8 cellular contexts compared by ENCODE assay signal in genomic region chr19:43798546-43799409, GRCh38. TPM values are rescaled to one million over a fixed set of nuclear protein-coding genes. Genes with fewer than 3 reads are reported as not detected.
DNase-seq lines count a peak whose midpoint lies in the region; ATAC-seq and TF ChIP-seq lines count a peak whose summit lies in the region.

No MANE protein-coding gene starts in this region.

- intact Hi-C loops in CD14-positive monocyte (cut with micrococcal nuclease) = no loop called here
- intact Hi-C loops in activated CD4-positive, alpha-beta memory T cell treated with anti-CD3 and anti-CD28 coated beads for 36 hours (cut with micrococcal nuclease) = no loop called here

- H3K4me3 Mint-ChIP-seq in CD14-positive monocyte = peak overlapping the region; percentile 85 to 89
- H3K4me3 Mint-ChIP-seq in activated CD4-positive, alpha-beta memory T cell treated with anti-CD3 and anti-CD28 coated beads for 36 hours = peak overlapping the region; percentile 67
- peak overlapping the region; percentile 86 to 93 for H3K4me3 Mint-ChIP-seq in stimulated activated naive B cell treated with anti-CD40 and anti-IgM and Interleukin-4, amounts not matched to agents 10 μg/mL and 1 μg/mL and 100 μg/mL, for 72 hours

- CTCF ChIA-PET in activated CD4-positive, alpha-beta memory T cell treated with anti-CD3 and anti-CD28 coated beads for 36 hours (lab: Charles Lee) = interaction anchor here (0.6 kb wide), 1 partner anchor 11 kb away, joined by 3 read pairs; no protein-coding TSS in a partner anchor

- H3K27ac Mint-ChIP-seq in CD14-positive monocyte = peak overlapping the region in 2 of 7 donors; percentile 12 to 15
- no peak overlapping the region for H3K27ac Mint-ChIP-seq in activated CD4-positive, alpha-beta memory T cell treated with anti-CD3 and anti-CD28 coated beads for 36 hours
- H3K27ac Mint-ChIP-seq in stimulated activated naive B cell treated with anti-CD40 and anti-IgM and Interleukin-4, amounts not matched to agents 10 μg/mL and 1 μg/mL and 100 μg/mL, for 72 hours = peak overlapping the region; percentile 86

- POLR2A ChIA-PET in activated CD4-positive, alpha-beta memory T cell treated with anti-CD3 and anti-CD28 coated beads for 36 hours (lab: Charles Lee) = interaction anchor here (0.5 kb wide), 1 partner anchor 149 kb away, joined by 5 read pairs; no protein-coding TSS in a partner anchor

- DNase-seq in CD14-positive monocyte (ENCODE audit: low spot score) (no peak), NCI-H146 (lab: John Stamatoyannopoulos, UW) (peak; percentile 93), mucosa of gallbladder (ENCODE audit: low spot score) (peak; percentile 70), UCSD-AML1 (lab: John Stamatoyannopoulos, UW; ENCODE audit: unreplicated experiment) (no peak)
- peak; percentile 84 for DNase-seq in activated CD4-positive, alpha-beta memory T cell treated with anti-CD3 and anti-CD28 coated beads for 36 hours
- peak; percentile 30 for DNase-seq in effector CD4-positive, alpha-beta T cell
- DNase-seq in stimulated activated naive B cell treated with anti-CD40 and anti-IgM and Interleukin-4, amounts not matched to agents 10 μg/mL and 1 μg/mL and 100 μg/mL, for 72 hours = no peak

- H3K27me3 Mint-ChIP-seq in CD14-positive monocyte (ENCODE audit: low read depth in 3 of 3) = peaks cover 6 to 45% (median 18%) of the 10 kb centered on the region in 3 donors
- H3K27me3 Mint-ChIP-seq in activated CD4-positive, alpha-beta memory T cell treated with anti-CD3 and anti-CD28 coated beads for 36 hours = peaks cover 2% of the 10 kb centered on the region
- peaks cover 47 to 52% of the 10 kb centered on the region in 2 donors for H3K27me3 Mint-ChIP-seq in stimulated activated naive B cell treated with anti-CD40 and anti-IgM and Interleukin-4, amounts not matched to agents 10 μg/mL and 1 μg/mL and 100 μg/mL, for 72 hours

- H3K4me1 Mint-ChIP-seq in CD14-positive monocyte = peaks cover 13% of the 10 kb centered on the region
- H3K4me1 Mint-ChIP-seq in activated CD4-positive, alpha-beta memory T cell treated with anti-CD3 and anti-CD28 coated beads for 36 hours (ENCODE audit: low read depth) = peaks cover 11% of the 10 kb centered on the region
- peaks cover 14 to 15% of the 10 kb centered on the region in 2 donors for H3K4me1 Mint-ChIP-seq in stimulated activated naive B cell treated with anti-CD40 and anti-IgM and Interleukin-4, amounts not matched to agents 10 μg/mL and 1 μg/mL and 100 μg/mL, for 72 hours

- no peak for TF ChIP-seq CTCF in CD14-positive monocyte (IDR thresholded peaks at IDR 0.05)

- H3K36me3 Mint-ChIP-seq in CD14-positive monocyte = peaks cover 3% of the 10 kb centered on the region in 2 donors
- no peaks in the 10 kb centered on the region for H3K36me3 Mint-ChIP-seq in activated CD4-positive, alpha-beta memory T cell treated with anti-CD3 and anti-CD28 coated beads for 36 hours
- H3K36me3 Mint-ChIP-seq in stimulated activated naive B cell treated with anti-CD40 and anti-IgM and Interleukin-4, amounts not matched to agents 10 μg/mL and 1 μg/mL and 100 μg/mL, for 72 hours = peaks cover 3 to 4% of the 10 kb centered on the region in 2 donors

- peak; percentile 83 to 84 for ATAC-seq in stimulated activated naive B cell treated with anti-CD40 and anti-IgM and Interleukin-4, amounts not matched to agents 10 μg/mL and 1 μg/mL and 100 μg/mL, for 72 hours (replicated peaks)
- no peak for ATAC-seq in HG03108 (IDR thresholded peaks at IDR 0.05; ENCODE audit: unreplicated experiment)

- H3K9me3 Mint-ChIP-seq in CD14-positive monocyte = peaks cover 0 to 10% (median 4%) of the 10 kb centered on the region in 7 donors
- no peaks in the 10 kb centered on the region for H3K9me3 Mint-ChIP-seq in activated CD4-positive, alpha-beta memory T cell treated with anti-CD3 and anti-CD28 coated beads for 36 hours
- peaks cover 6 to 9% of the 10 kb centered on the region in 2 donors for H3K9me3 Mint-ChIP-seq in stimulated activated naive B cell treated with anti-CD40 and anti-IgM and Interleukin-4, amounts not matched to agents 10 μg/mL and 1 μg/mL and 100 μg/mL, for 72 hours

RNA-seq across cellular contexts. Expression of gene LYPD5, which starts 3.5 kb away (rescaled TPM):
- under 1 TPM; 0.24 to 0.39 TPM for polyA plus RNA-seq in CD14-positive monocyte
- total RNA-seq in activated CD4-positive, alpha-beta memory T cell treated with anti-CD3 and anti-CD28 coated beads for 36 hours = 1 to 10 TPM in 1 of 2 experiments, under 1 TPM in 1; 0.62 to 1.2 TPM
- 1.6 TPM for total RNA-seq in mucosa of gallbladder

RNA-seq across cellular contexts. Expression of gene KCNN4, which starts 18.0 kb away (rescaled TPM):
- polyA plus RNA-seq in CD14-positive monocyte = 10 to 100 TPM; 12.9 to 17.1 TPM
- 100 to 1,000 TPM; 120 to 130 TPM for total RNA-seq in activated CD4-positive, alpha-beta memory T cell treated with anti-CD3 and anti-CD28 coated beads for 36 hours
- total RNA-seq in mucosa of gallbladder = 10.5 TPM

RNA-seq across cellular contexts. Expression of gene ZNF283, which starts 28.3 kb away (rescaled TPM):
- polyA plus RNA-seq in CD14-positive monocyte = 1 to 10 TPM in 1 of 2 donors, under 1 TPM in 1; 0.80 to 2.5 TPM
- total RNA-seq in activated CD4-positive, alpha-beta memory T cell treated with anti-CD3 and anti-CD28 coated beads for 36 hours = 1 to 10 TPM; 5.2 to 8.1 TPM
- 10.3 TPM for total RNA-seq in mucosa of gallbladder

RNA-seq across cellular contexts. Expression of gene SMG9, which starts 44.0 kb away (rescaled TPM):
- polyA plus RNA-seq in CD14-positive monocyte = 1 to 10 TPM; 1.3 to 2.4 TPM
- 10 to 100 TPM; 58.2 to 58.3 TPM for total RNA-seq in activated CD4-positive, alpha-beta memory T cell treated with anti-CD3 and anti-CD28 coated beads for 36 hours
- 71.4 TPM for total RNA-seq in mucosa of gallbladder

Comparison
In these comparisons a context has a peak if more than half of its experiments do, and no peak if none do; other contexts are left out.
1. DNase-seq: peak in NCI-H146 (single experiment), activated CD4-positive, alpha-beta memory T cell treated with anti-CD3 and anti-CD28 coated beads for 36 hours (single experiment), effector CD4-positive, alpha-beta T cell (single experiment) and mucosa of gallbladder (single experiment); none in CD14-positive monocyte (single experiment), stimulated activated naive B cell treated with anti-CD40 and anti-IgM and Interleukin-4, amounts not matched to agents 10 μg/mL and 1 μg/mL and 100 μg/mL, for 72 hours (single experiment) and UCSD-AML1 (single experiment).
2. RNA of gene KCNN4, which starts 18.0 kb away (total RNA-seq): 120 to 130 TPM in activated CD4-positive, alpha-beta memory T cell treated with anti-CD3 and anti-CD28 coated beads for 36 hours; 10.5 TPM in mucosa of gallbladder (single experiment); every median in the first group is over 10 times any median in the second.
3. Peak in every context shown above with its lines, with median percentiles within 50 percentile points of each other: H3K4me3 Mint-ChIP-seq.